ENCODE assay signal across 1 cellular context in genomic region chr5:89735108-89735507, GRCh38.
TF ChIP-seq lines count a peak whose summit lies in the region.

No MANE protein-coding gene starts in this region.

TF ChIP-seq in HCT116, 20 proteins besides CTCF, POLR2A, EP300 and RAD21 (continued from another document):
- no peak for TF ChIP-seq ZBTB33 (IDR thresholded peaks at IDR 0.05; ENCODE audit: extremely low read depth, insufficient replicate concordance, low read length)
- TF ChIP-seq, protein P1, sequence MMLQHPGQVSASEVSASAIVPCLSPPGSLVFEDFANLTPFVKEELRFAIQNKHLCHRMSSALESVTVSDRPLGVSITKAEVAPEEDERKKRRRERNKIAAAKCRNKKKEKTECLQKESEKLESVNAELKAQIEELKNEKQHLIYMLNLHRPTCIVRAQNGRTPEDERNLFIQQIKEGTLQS (IDR thresholded peaks at IDR 0.05), result no peak
- TF ChIP-seq CBX3 (IDR thresholded peaks at IDR 0.05; ENCODE audit: low read depth), result no peak
- TF ChIP-seq SIN3A (IDR thresholded peaks at IDR 0.05; ENCODE audit: low read depth), result no peak
- TF ChIP-seq EZH2 (IDR thresholded peaks at IDR 0.05), result no peak
- no peak for TF ChIP-seq ZFX (IDR thresholded peaks at IDR 0.05)
- TF ChIP-seq YY1 (IDR thresholded peaks at IDR 0.05; ENCODE audit: extremely low read depth, insufficient replicate concordance, low read depth, low read length), result no peak
- TF ChIP-seq SRF (IDR thresholded peaks at IDR 0.05; ENCODE audit: low read depth), result no peak
- no peak for TF ChIP-seq ZNF274 (IDR thresholded peaks at IDR 0.05; ENCODE audit: low read depth, low read length)
- TF ChIP-seq EZH2phosphoT487 (IDR thresholded peaks at IDR 0.05; ENCODE audit: borderline replicate concordance), result no peak
- no peak for TF ChIP-seq EGR1 (IDR thresholded peaks at IDR 0.05; ENCODE audit: low read depth)
- TF ChIP-seq, protein P2, sequence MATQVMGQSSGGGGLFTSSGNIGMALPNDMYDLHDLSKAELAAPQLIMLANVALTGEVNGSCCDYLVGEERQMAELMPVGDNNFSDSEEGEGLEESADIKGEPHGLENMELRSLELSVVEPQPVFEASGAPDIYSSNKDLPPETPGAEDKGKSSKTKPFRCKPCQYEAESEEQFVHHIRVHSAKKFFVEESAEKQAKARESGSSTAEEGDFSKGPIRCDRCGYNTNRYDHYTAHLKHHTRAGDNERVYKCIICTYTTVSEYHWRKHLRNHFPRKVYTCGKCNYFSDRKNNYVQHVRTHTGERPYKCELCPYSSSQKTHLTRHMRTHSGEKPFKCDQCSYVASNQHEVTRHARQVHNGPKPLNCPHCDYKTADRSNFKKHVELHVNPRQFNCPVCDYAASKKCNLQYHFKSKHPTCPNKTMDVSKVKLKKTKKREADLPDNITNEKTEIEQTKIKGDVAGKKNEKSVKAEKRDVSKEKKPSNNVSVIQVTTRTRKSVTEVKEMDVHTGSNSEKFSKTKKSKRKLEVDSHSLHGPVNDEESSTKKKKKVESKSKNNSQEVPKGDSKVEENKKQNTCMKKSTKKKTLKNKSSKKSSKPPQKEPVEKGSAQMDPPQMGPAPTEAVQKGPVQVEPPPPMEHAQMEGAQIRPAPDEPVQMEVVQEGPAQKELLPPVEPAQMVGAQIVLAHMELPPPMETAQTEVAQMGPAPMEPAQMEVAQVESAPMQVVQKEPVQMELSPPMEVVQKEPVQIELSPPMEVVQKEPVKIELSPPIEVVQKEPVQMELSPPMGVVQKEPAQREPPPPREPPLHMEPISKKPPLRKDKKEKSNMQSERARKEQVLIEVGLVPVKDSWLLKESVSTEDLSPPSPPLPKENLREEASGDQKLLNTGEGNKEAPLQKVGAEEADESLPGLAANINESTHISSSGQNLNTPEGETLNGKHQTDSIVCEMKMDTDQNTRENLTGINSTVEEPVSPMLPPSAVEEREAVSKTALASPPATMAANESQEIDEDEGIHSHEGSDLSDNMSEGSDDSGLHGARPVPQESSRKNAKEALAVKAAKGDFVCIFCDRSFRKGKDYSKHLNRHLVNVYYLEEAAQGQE (IDR thresholded peaks at IDR 0.05; ENCODE audit: low read depth), result no peak
- no peak for TF ChIP-seq ELF1 (IDR thresholded peaks at IDR 0.05; ENCODE audit: borderline replicate concordance, low read depth)
- TF ChIP-seq TCF7L2 (IDR thresholded peaks at IDR 0.05; ENCODE audit: borderline replicate concordance, extremely low read depth, insufficient read depth, insufficient read length), result no peak
- no peak for TF ChIP-seq CEBPB (IDR thresholded peaks at IDR 0.05; ENCODE audit: low read depth)
- TF ChIP-seq SP1 (IDR thresholded peaks at IDR 0.05; ENCODE audit: low read depth), result no peak
